Comparison of ENCODE assay signal across 22 cellular contexts in genomic region chr21:41086551-41086950, GRCh38.
"Had no signal": no experiment of that assay in that cellular context is flagged by ENCODE, and none has a peak within 500 bp of the region (broad histone marks: within the 10 kb centered on the region; RNA-seq: fewer than 3 reads in every experiment).

No MANE protein-coding gene starts in this region.

- H3K4me3 Mint-ChIP-seq: activated B cell treated with CpG ODN at 0.5 μM for 24 hours; activated CD4-positive, alpha-beta memory T cell treated with anti-CD3 and anti-CD28 coated beads, Interleukin-2, amount 10 ng/mL, durations not matched to agents 7 days and 5 days; activated CD8-positive, alpha-beta memory T cell treated with anti-CD3 and anti-CD28 coated beads, Interleukin-2, amount 10 ng/mL, durations not matched to agents 7 days and 5 days; activated naive CD8-positive, alpha-beta T cell treated with anti-CD3 and anti-CD28 coated beads, Interleukin-2, amount 10 ng/mL, durations not matched to agents 7 days and 5 days; mesothelial cell of epicardium; natural killer cell treated with Interleukin-12 subunit alpha and Interleukin-12 subunit beta and Interleukin-15 and Interleukin-18, amount 100 ng/mL, for 72 hours had no signal

- H3K9me3 Mint-ChIP-seq: activated B cell treated with CpG ODN at 0.5 μM for 24 hours; activated CD4-positive, alpha-beta memory T cell treated with anti-CD3 and anti-CD28 coated beads, Interleukin-2, amount 10 ng/mL, durations not matched to agents 7 days and 5 days; activated naive CD8-positive, alpha-beta T cell treated with anti-CD3 and anti-CD28 coated beads, Interleukin-2, amount 10 ng/mL, durations not matched to agents 7 days and 5 days; natural killer cell treated with Interleukin-12 subunit alpha and Interleukin-12 subunit beta and Interleukin-15 and Interleukin-18, amount 100 ng/mL, for 72 hours had no signal

- ATAC-seq: activated CD8-positive, alpha-beta memory T cell treated with anti-CD3 and anti-CD28 coated beads, Interleukin-2, amount 10 ng/mL, durations not matched to agents 7 days and 5 days; body of pancreas; natural killer cell treated with Interleukin-12 subunit alpha and Interleukin-12 subunit beta and Interleukin-15 and Interleukin-18, amount 100 ng/mL, for 72 hours; stimulated activated naive CD8-positive, alpha-beta T cell treated with anti-CD3 and anti-CD28 coated beads, Interleukin-15, Interleukin-2, amounts not matched to agents 100 U/mL and 50 U/mL, for 24 hours had no signal

- H3K9me3 ChIP-seq: body of pancreas, transverse colon, vagina had no signal

- H3K36me3 Mint-ChIP-seq: activated CD8-positive, alpha-beta memory T cell treated with anti-CD3 and anti-CD28 coated beads, Interleukin-2, amount 10 ng/mL, durations not matched to agents 7 days and 5 days; activated naive CD8-positive, alpha-beta T cell treated with anti-CD3 and anti-CD28 coated beads, Interleukin-2, amount 10 ng/mL, durations not matched to agents 7 days and 5 days; mesothelial cell of epicardium; natural killer cell treated with Interleukin-12 subunit alpha and Interleukin-12 subunit beta and Interleukin-15 and Interleukin-18, amount 100 ng/mL, for 72 hours had no signal

- H3K4me3 ChIP-seq: body of pancreas, dorsolateral prefrontal cortex, hepatocyte, lung, transverse colon, vagina had no signal

- H3K27ac Mint-ChIP-seq: activated B cell treated with CpG ODN at 0.5 μM for 24 hours; activated CD4-positive, alpha-beta memory T cell treated with anti-CD3 and anti-CD28 coated beads, Interleukin-2, amount 10 ng/mL, durations not matched to agents 7 days and 5 days; activated CD8-positive, alpha-beta memory T cell treated with anti-CD3 and anti-CD28 coated beads, Interleukin-2, amount 10 ng/mL, durations not matched to agents 7 days and 5 days; activated naive CD8-positive, alpha-beta T cell treated with anti-CD3 and anti-CD28 coated beads, Interleukin-2, amount 10 ng/mL, durations not matched to agents 7 days and 5 days; mesothelial cell of epicardium; natural killer cell treated with Interleukin-12 subunit alpha and Interleukin-12 subunit beta and Interleukin-15 and Interleukin-18, amount 100 ng/mL, for 72 hours had no signal

- H3K36me3 ChIP-seq: transverse colon, vagina had no signal

- H2AFZ ChIP-seq: hepatocyte had no signal

- H3K27ac ChIP-seq: body of pancreas, dorsolateral prefrontal cortex, epithelial cell of prostate, hepatocyte, transverse colon, vagina had no signal

- H3K4me1 Mint-ChIP-seq: activated B cell treated with CpG ODN at 0.5 μM for 24 hours; activated CD4-positive, alpha-beta memory T cell treated with anti-CD3 and anti-CD28 coated beads, Interleukin-2, amount 10 ng/mL, durations not matched to agents 7 days and 5 days; activated CD8-positive, alpha-beta memory T cell treated with anti-CD3 and anti-CD28 coated beads, Interleukin-2, amount 10 ng/mL, durations not matched to agents 7 days and 5 days; activated naive CD8-positive, alpha-beta T cell treated with anti-CD3 and anti-CD28 coated beads, Interleukin-2, amount 10 ng/mL, durations not matched to agents 7 days and 5 days; mesothelial cell of epicardium had no signal

- DNase-seq: activated B cell treated with CpG ODN at 0.5 μM for 24 hours; activated CD4-positive, alpha-beta memory T cell treated with anti-CD3 and anti-CD28 coated beads, Interleukin-2, amount 10 ng/mL, durations not matched to agents 7 days and 5 days; activated CD4-positive, alpha-beta T cell treated with anti-CD3 and anti-CD28 coated beads for 4 hours; activated CD8-positive, alpha-beta memory T cell treated with anti-CD3 and anti-CD28 coated beads, Interleukin-2, amount 10 ng/mL, durations not matched to agents 7 days and 5 days; activated naive CD4-positive, alpha-beta T cell; activated naive CD8-positive, alpha-beta T cell treated with anti-CD3 and anti-CD28 coated beads, Interleukin-2, amount 10 ng/mL, durations not matched to agents 7 days and 5 days; body of pancreas; caudate nucleus; dorsolateral prefrontal cortex; foreskin fibroblast; occipital lobe; posterior cingulate gyrus; stimulated activated CD4-positive, alpha-beta T cell treated with anti-CD3 and anti-CD28 coated beads, Interleukin-1b, Interleukin-23, amount 100 ng/mL, for 48 hours; stimulated activated naive CD8-positive, alpha-beta T cell treated with anti-CD3 and anti-CD28 coated beads, Interleukin-15, Interleukin-2, amounts not matched to agents 100 U/mL and 50 U/mL, for 24 hours; substantia nigra; transverse colon had no signal

- H3K4me1 ChIP-seq: body of pancreas, transverse colon, vagina had no signal

- H3K4me2 ChIP-seq: hepatocyte had no signal

- H3K79me2 ChIP-seq: hepatocyte had no signal

- H3K27me3 ChIP-seq: body of pancreas, hepatocyte, vagina had no signal
